11 cellular contexts compared by ENCODE assay signal in genomic region chr5:59356813-59357381, GRCh38.
DNase-seq lines count a peak whose midpoint lies in the region; ATAC-seq and TF ChIP-seq lines count a peak whose summit lies in the region.
"Had no signal": no experiment of that assay in that cellular context is flagged by ENCODE, and none has a peak within 500 bp of the region (broad histone marks: within the 10 kb centered on the region; RNA-seq: fewer than 3 reads in every experiment).

No MANE protein-coding gene starts in this region.

- H3K36me3 ChIP-seq in heart right ventricle: no peaks in the 10 kb centered on the region
- H3K36me3 ChIP-seq: MG63, thoracic aorta had no signal

- H3K27ac ChIP-seq in heart right ventricle: peak overlapping the region in 9 of 10 donors; percentile 18 to 83 (median 75)
- H3K27ac ChIP-seq: thoracic aorta, VCaP had no signal

- ATAC-seq in stimulated activated naive CD8-positive, alpha-beta T cell treated with anti-CD3 and anti-CD28 coated beads, Interleukin-15, amount 100 ng/mL, for 72 hours: peak; percentile 65
- ATAC-seq in stimulated activated naive CD8-positive, alpha-beta T cell treated with anti-CD3 and anti-CD28 coated beads, Interleukin-15, Interleukin-2, amounts not matched to agents 100 U/mL and 50 U/mL, for 24 hours: no peak
- peak; percentile 84 to 97 (median 92) for ATAC-seq in heart right ventricle

- intact Hi-C loops in heart right ventricle (cut with DNase I): loop anchor here in 3 of 10 donors (10.0 kb wide), 3 partner anchors 82 to 322 kb away; no protein-coding TSS in a partner anchor

- H3K9me3 ChIP-seq in heart right ventricle: no peaks in the 10 kb centered on the region
- H3K9me3 ChIP-seq: MG63, thoracic aorta had no signal

- WGBS in heart right ventricle, 2 donors: 16 to 36% methylated on average over 12 of the region's 12 CpGs

- no peaks in the 10 kb centered on the region for H3K36me3 Mint-ChIP-seq in nephron (ENCODE audit: low read depth)

- no peak for DNase-seq in stimulated activated naive CD8-positive, alpha-beta T cell treated with anti-CD3 and anti-CD28 coated beads, Interleukin-15, amount 100 ng/mL, for 72 hours
- DNase-seq in stimulated activated naive CD8-positive, alpha-beta T cell treated with anti-CD3 and anti-CD28 coated beads, Interleukin-15, Interleukin-2, amounts not matched to agents 100 U/mL and 50 U/mL, for 24 hours: no peak
- DNase-seq in heart right ventricle (peak; percentile 53 to 71), NCI-H510A treated with DMSO at 0.1 percent for 48 hours (lab: John Stamatoyannopoulos, UW) (no peak), midbrain (lab: John Stamatoyannopoulos, UW) (no peak), activated gamma-delta T cell treated with Interleukin-2 at 50 U/mL for 16 hours (no peak), NCI-H128 (lab: John Stamatoyannopoulos, UW; ENCODE audit: unreplicated experiment) (no peak)
- DNase-seq: MG63 had no signal

- peaks cover 27% of the 10 kb centered on the region for H3K27me3 Mint-ChIP-seq in stimulated activated naive CD8-positive, alpha-beta T cell treated with anti-CD3 and anti-CD28 coated beads, Interleukin-15, amount 100 ng/mL, for 72 hours
- no peaks in the 10 kb centered on the region for H3K27me3 Mint-ChIP-seq in nephron (ENCODE audit: low read depth)

- H3K4me3 ChIP-seq in heart right ventricle: peak overlapping the region in 9 of 10 donors; percentile 21 to 55 (median 40)
- H3K4me3 ChIP-seq: MG63, thoracic aorta had no signal

- H3K27ac Mint-ChIP-seq in stimulated activated naive CD8-positive, alpha-beta T cell treated with anti-CD3 and anti-CD28 coated beads, Interleukin-15, amount 100 ng/mL, for 72 hours: no peak overlapping the region
- H3K27ac Mint-ChIP-seq in nephron: peak overlapping the region; percentile 82 to 85 (median 83)

- H3K4me1 Mint-ChIP-seq in stimulated activated naive CD8-positive, alpha-beta T cell treated with anti-CD3 and anti-CD28 coated beads, Interleukin-15, amount 100 ng/mL, for 72 hours: no peaks in the 10 kb centered on the region
- peaks cover 77% of the 10 kb centered on the region for H3K4me1 Mint-ChIP-seq in nephron

- peak in 3 of 9 donors; percentile 26 to 34 (median 32) for TF ChIP-seq CTCF in heart right ventricle (IDR thresholded peaks at IDR 0.05)
- no peak for TF ChIP-seq CTCF in nephron (IDR thresholded peaks at IDR 0.05; ENCODE audit: unreplicated experiment in 3 of 3)

- peaks cover 0 to 53% (median 42%) of the 10 kb centered on the region in 9 donors for H3K4me1 ChIP-seq in heart right ventricle

- no peaks in the 10 kb centered on the region for H3K9me3 Mint-ChIP-seq in stimulated activated naive CD8-positive, alpha-beta T cell treated with anti-CD3 and anti-CD28 coated beads, Interleukin-15, amount 100 ng/mL, for 72 hours
- no peaks in the 10 kb centered on the region for H3K9me3 Mint-ChIP-seq in nephron

- no peaks in the 10 kb centered on the region for H3K27me3 ChIP-seq in heart right ventricle
- H3K27me3 ChIP-seq: MG63 had no signal

- no peak overlapping the region for H3K4me3 Mint-ChIP-seq in stimulated activated naive CD8-positive, alpha-beta T cell treated with anti-CD3 and anti-CD28 coated beads, Interleukin-15, amount 100 ng/mL, for 72 hours
- H3K4me3 Mint-ChIP-seq in nephron: peak overlapping the region in 2 of 3 experiments; percentile 58 to 64

Comparison
In these comparisons a context has a peak if more than half of its experiments do, and no peak if none do; other contexts are left out.
1. DNase-seq: peak in heart right ventricle (2 of 2); none in stimulated activated naive CD8-positive, alpha-beta T cell treated with anti-CD3 and anti-CD28 coated beads, Interleukin-15, amount 100 ng/mL, for 72 hours (0 of 2), stimulated activated naive CD8-positive, alpha-beta T cell treated with anti-CD3 and anti-CD28 coated beads, Interleukin-15, Interleukin-2, amounts not matched to agents 100 U/mL and 50 U/mL, for 24 hours (single experiment), NCI-H510A treated with DMSO at 0.1 percent for 48 hours (single experiment), midbrain (single experiment), activated gamma-delta T cell treated with Interleukin-2 at 50 U/mL for 16 hours (single experiment) and NCI-H128 (single experiment).
2. H3K27ac Mint-ChIP-seq: peak in nephron (3 of 3); none in stimulated activated naive CD8-positive, alpha-beta T cell treated with anti-CD3 and anti-CD28 coated beads, Interleukin-15, amount 100 ng/mL, for 72 hours (0 of 2).
3. H3K4me3 Mint-ChIP-seq: peak in nephron (2 of 3); none in stimulated activated naive CD8-positive, alpha-beta T cell treated with anti-CD3 and anti-CD28 coated beads, Interleukin-15, amount 100 ng/mL, for 72 hours (0 of 2).